Comparison of ENCODE assay signal across 18 cellular contexts in the genomic region with DNA sequence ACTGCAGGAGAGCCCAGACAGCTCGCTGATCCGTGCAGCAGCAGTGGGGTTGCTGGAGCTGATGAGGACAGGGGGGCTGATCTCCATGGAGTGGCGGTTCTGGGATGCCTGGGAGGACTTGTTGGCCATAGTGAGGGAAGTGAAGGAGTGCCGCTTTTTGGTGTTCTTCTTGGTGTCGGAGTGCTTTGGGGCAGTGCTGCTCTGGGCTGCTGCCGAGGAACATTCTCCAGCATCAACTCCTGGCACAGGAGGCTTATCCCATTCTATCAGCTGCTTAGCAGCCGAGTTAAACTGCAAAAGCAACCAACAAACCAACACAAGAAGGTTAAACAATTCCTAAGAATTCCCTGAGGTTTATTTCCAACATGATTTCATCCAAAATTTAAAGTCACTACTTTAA.
DNase-seq lines count a peak whose midpoint lies in the region; TF ChIP-seq lines count a peak whose summit lies in the region.
"Had no signal": no experiment of that assay in that cellular context is flagged by ENCODE, and none has a peak within 500 bp of the region (broad histone marks: within the 10 kb centered on the region; RNA-seq: fewer than 3 reads in every experiment).

No MANE protein-coding gene starts in this region.

- no peaks in the 10 kb centered on the region for H3K27me3 Mint-ChIP-seq in Calu3 (ENCODE audit: unreplicated experiment)

- peaks cover 31% of the 10 kb centered on the region for H3K36me3 Mint-ChIP-seq in Calu3 (ENCODE audit: insufficient read depth, unreplicated experiment)
- H3K36me3 Mint-ChIP-seq: CD8-positive, alpha-beta T cell had no signal

- no peaks in the 10 kb centered on the region for H3K9me3 ChIP-seq in ascending aorta
- no peaks in the 10 kb centered on the region for H3K9me3 ChIP-seq in mesenchymal stem cell (ENCODE audit: control insufficient read depth, low read length)
- H3K9me3 ChIP-seq in suprapubic skin, result no peaks in the 10 kb centered on the region
- H3K9me3 ChIP-seq: MG63 had no signal

- H4K8ac ChIP-seq in mesenchymal stem cell (ENCODE audit: low read length) (peak overlapping the region; percentile 72), mesendoderm (ENCODE audit: low read depth, low read length) (no peak overlapping the region)

- no peak for TF ChIP-seq EP300 in suprapubic skin (IDR thresholded peaks at IDR 0.05)

- no peak overlapping the region for H2BK15ac ChIP-seq in mesenchymal stem cell (ENCODE audit: low read depth, poor library complexity, severe bottlenecking)
- no peak overlapping the region for H2BK15ac ChIP-seq in mesendoderm (replicated peaks; ENCODE audit: low read depth)

- no peaks in the 10 kb centered on the region for H3K9me3 Mint-ChIP-seq in Calu3 (ENCODE audit: low read depth, unreplicated experiment)
- H3K9me3 Mint-ChIP-seq: CD8-positive, alpha-beta T cell had no signal

- H2AK5ac ChIP-seq in mesenchymal stem cell (ENCODE audit: low read length, severe bottlenecking), result no peak overlapping the region
- no peak overlapping the region for H2AK5ac ChIP-seq in mesendoderm (ENCODE audit: low read length)

- H3K56ac ChIP-seq in mesendoderm (ENCODE audit: low read length), result no peak overlapping the region

- H3K4me3 ChIP-seq in ascending aorta, result no peak overlapping the region
- H3K4me3 ChIP-seq in mesenchymal stem cell (ENCODE audit: insufficient read depth in 1 of 2, low read depth in 1 of 2, low read length in 2 of 2), result no peak overlapping the region
- no peak overlapping the region for H3K4me3 ChIP-seq in suprapubic skin
- H3K4me3 ChIP-seq in mesendoderm (ENCODE audit: low read length), result no peak overlapping the region
- H3K4me3 ChIP-seq: MG63 had no signal

- H3K27ac ChIP-seq in ascending aorta, result peak overlapping the region; percentile 65 to 81
- no peak overlapping the region for H3K27ac ChIP-seq in mesenchymal stem cell (ENCODE audit: low read length, poor library complexity, severe bottlenecking)
- peak overlapping the region; percentile 22 for H3K27ac ChIP-seq in suprapubic skin
- H3K27ac ChIP-seq in mesendoderm (ENCODE audit: low read depth, low read length), result no peak overlapping the region
- H3K27ac ChIP-seq: KMS-11 had no signal

- H2BK12ac ChIP-seq in mesenchymal stem cell (ENCODE audit: low read length in 2 of 2), result no peak overlapping the region

- BruUV-seq in Calu3 (replicated peaks; lab: Mats Ljungman, UMichigan), result no TSS peak

- H2BK5ac ChIP-seq in mesenchymal stem cell (ENCODE audit: low read depth, low read length, poor library complexity, severe bottlenecking) (no peak overlapping the region), mesendoderm (ENCODE audit: low read length) (no peak overlapping the region)

- no peaks in the 10 kb centered on the region for H3K27me3 ChIP-seq in ascending aorta
- H3K27me3 ChIP-seq in mesenchymal stem cell (ENCODE audit: control insufficient read depth in 1 of 2, insufficient read depth in 1 of 2, low read length in 2 of 2), result no peaks in the 10 kb centered on the region
- no peaks in the 10 kb centered on the region for H3K27me3 ChIP-seq in suprapubic skin
- H3K27me3 ChIP-seq in mesendoderm (ENCODE audit: insufficient read depth, low read length, poor library complexity), result no peaks in the 10 kb centered on the region
- H3K27me3 ChIP-seq: MG63 had no signal

- H3K4me2 ChIP-seq in mesenchymal stem cell (ENCODE audit: low read length, poor library complexity, severe bottlenecking) (no peak overlapping the region), mesendoderm (ENCODE audit: low read length) (no peak overlapping the region)
- H3K4me2 ChIP-seq: KMS-11 had no signal

- H3K27ac Mint-ChIP-seq in Calu3 (ENCODE audit: unreplicated experiment), result peak overlapping the region; percentile 54
- H3K27ac Mint-ChIP-seq: CD8-positive, alpha-beta T cell had no signal

- TF ChIP-seq POLR2A in suprapubic skin (IDR thresholded peaks at IDR 0.05), result no peak

- no peak overlapping the region for H3K18ac ChIP-seq in mesenchymal stem cell (ENCODE audit: low read depth in 1 of 2, low read length in 2 of 2)
- no peak overlapping the region for H3K18ac ChIP-seq in mesendoderm (ENCODE audit: low read length)

- no peak for TF ChIP-seq CTCF in Calu3 (IDR thresholded peaks at IDR 0.05; ENCODE audit: unreplicated experiment)
- no peak for TF ChIP-seq CTCF in ascending aorta (IDR thresholded peaks at IDR 0.05)
- TF ChIP-seq CTCF in suprapubic skin (IDR thresholded peaks at IDR 0.05), result no peak

- H2AFZ ChIP-seq in mesenchymal stem cell (ENCODE audit: low read depth, low read length), result no peak overlapping the region

- no peak overlapping the region for H3K14ac ChIP-seq in mesenchymal stem cell (ENCODE audit: low read length in 2 of 2)

- H3K9ac ChIP-seq in mesenchymal stem cell (ENCODE audit: low read length) (no peak overlapping the region), mesendoderm (ENCODE audit: low read length) (no peak overlapping the region)
- H3K9ac ChIP-seq: KMS-11 had no signal

- intact Hi-C loops in Calu3 (cut with micrococcal nuclease; ENCODE audit: unreplicated experiment), result no loop called here
- intact Hi-C loops in ascending aorta (cut with DNase I), result no loop called here

- H3K36me3 ChIP-seq in ascending aorta, result no peaks in the 10 kb centered on the region
- peaks cover 12 to 69% of the 10 kb centered on the region in 2 experiments for H3K36me3 ChIP-seq in mesenchymal stem cell (ENCODE audit: control insufficient read depth in 1 of 2, insufficient read depth in 2 of 2, low read depth in 1 of 2, low read length in 2 of 2)
- peaks cover 8% of the 10 kb centered on the region for H3K36me3 ChIP-seq in suprapubic skin
- H3K36me3 ChIP-seq in mesendoderm (ENCODE audit: control insufficient read depth, insufficient read depth, low read length), result peaks cover 6% of the 10 kb centered on the region

- DNase-seq in Calu3 (no peak), ascending aorta (ENCODE audit: low spot score in 2 of 2) (no peak), mesenchymal stem cell (no peak), suprapubic skin (ENCODE audit: low spot score in 2 of 2) (no peak), HPDE6-E6E7 (ENCODE audit: extremely low spot score) (no peak), NK-92 (lab: John Stamatoyannopoulos, UW; ENCODE audit: unreplicated experiment) (no peak), mesendoderm (no peak)
- DNase-seq in stimulated activated CD4-positive, alpha-beta T cell treated with anti-CD3 and anti-CD28 coated beads, Interleukin-4, amount 100 ng/mL, for 24 hours, result no peak
- DNase-seq: CD8-positive, alpha-beta T cell; GF-D8; MG63; NCI-H1092 treated with DMSO at 0.1 percent for 48 hours; NCI-H187 treated with DMSO at 0.1 percent for 48 hours; NCI-H2227 treated with DMSO at 0.1 percent for 48 hours; NCI-H526 treated with DMSO at 0.1 percent for 48 hours; NK-92 treated with Interleukin-12 subunit alpha and Interleukin-12 subunit beta, amount 100 ng/mL, for 24 hours; PC-3 had no signal

- CTCF ChIA-PET in Calu3 (lab: Charles Lee), result interaction anchor here (1.2 kb wide), 1 partner anchor 20 kb away, joined by 3 read pairs; no protein-coding TSS in a partner anchor

- H4K5ac ChIP-seq in mesendoderm (ENCODE audit: low read length), result no peak overlapping the region

- no peak overlapping the region for H3K4me3 Mint-ChIP-seq in Calu3 (ENCODE audit: low read depth, unreplicated experiment)
- H3K4me3 Mint-ChIP-seq: CD8-positive, alpha-beta T cell had no signal

- H3K79me1 ChIP-seq in mesenchymal stem cell (replicated peaks; ENCODE audit: low read length, poor library complexity, severe bottlenecking) (peaks cover 22% of the 10 kb centered on the region), mesendoderm (ENCODE audit: low read length) (no peaks in the 10 kb centered on the region)

- H2BK120ac ChIP-seq in mesenchymal stem cell (ENCODE audit: low read depth, low read length) (no peak overlapping the region), mesendoderm (ENCODE audit: low read depth, low read length) (no peak overlapping the region)

- no peaks in the 10 kb centered on the region for H3K79me2 ChIP-seq in mesendoderm (ENCODE audit: control insufficient read depth, insufficient read depth, low read length)

- WGBS in mesenchymal stem cell, result 97% methylated on average over 6 of the region's 7 CpGs
- whole genome bisulfite sequencing in suprapubic skin, result 62% methylated on average over 7 of the region's 7 CpGs
- no CpG with 5 or more reads among the region's 7 CpGs for WGBS in mesendoderm (ENCODE audit: extremely low coverage, insufficient coverage, low lambda C conversion rate)

- peaks cover 22% of the 10 kb centered on the region for H3K4me1 Mint-ChIP-seq in Calu3 (ENCODE audit: low read depth, unreplicated experiment)

- H3K4ac ChIP-seq in mesenchymal stem cell (ENCODE audit: low read depth in 1 of 2, low read length in 2 of 2) (peak overlapping the region in 1 of 2 experiments; percentile 60), mesendoderm (ENCODE audit: low read depth, low read length) (no peak overlapping the region)

- H4K91ac ChIP-seq in mesenchymal stem cell (ENCODE audit: low read length), result no peak overlapping the region

- H3K23ac ChIP-seq in mesenchymal stem cell (ENCODE audit: low read length in 2 of 2), result no peak overlapping the region
- H3K23ac ChIP-seq in mesendoderm (ENCODE audit: low read length), result no peak overlapping the region

- H3K4me1 ChIP-seq in ascending aorta (peaks cover 2 to 33% of the 10 kb centered on the region in 2 donors), mesenchymal stem cell (ENCODE audit: control insufficient read depth, insufficient read depth, low read depth, low read length) (no peaks in the 10 kb centered on the region), suprapubic skin (peaks cover 26% of the 10 kb centered on the region), mesendoderm (ENCODE audit: control insufficient read depth, low read depth, low read length) (no peaks in the 10 kb centered on the region)

Comparison
In these comparisons a context has a peak if more than half of its experiments do, and no peak if none do; other contexts are left out.
1. H3K27ac ChIP-seq: peak in ascending aorta (2 of 2) and suprapubic skin (single experiment); none in mesenchymal stem cell (single experiment) and mesendoderm (single experiment).